21 cellular contexts compared by ENCODE assay signal in the genomic region with DNA sequence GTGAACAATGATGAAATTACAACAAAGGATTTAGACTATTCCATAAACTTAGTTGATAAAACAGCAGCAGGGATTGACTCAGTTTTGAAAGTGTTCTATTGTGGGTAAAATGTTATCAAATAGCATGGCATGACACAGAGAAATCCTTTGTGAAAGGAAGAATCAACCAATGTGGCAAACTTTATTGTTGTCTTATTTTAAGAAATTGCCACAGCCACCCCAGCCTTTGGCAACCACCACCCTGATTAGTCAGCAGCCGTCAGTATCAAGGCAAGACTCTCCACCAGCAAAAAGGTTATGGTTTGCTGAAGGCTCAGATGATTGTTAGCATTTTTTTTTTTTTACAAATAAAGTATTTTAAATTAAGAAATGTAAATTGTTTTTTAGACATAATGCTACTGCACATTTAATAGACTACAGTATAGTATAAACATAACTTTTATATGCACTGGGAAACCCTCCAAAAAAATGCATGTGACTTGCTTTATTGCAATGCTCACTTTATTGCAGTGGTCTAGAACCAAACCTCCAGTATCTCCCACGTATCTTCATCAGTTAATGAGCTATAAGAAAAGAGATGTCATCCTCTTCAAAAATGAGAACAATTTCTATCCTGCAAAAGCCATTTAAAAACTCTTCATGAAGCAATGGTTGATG.
A peak's percentile ranks its signal among the peaks of the same experiment; 100 is the strongest.
DNase-seq lines count a peak whose midpoint lies in the region; ATAC-seq and TF ChIP-seq lines count a peak whose summit lies in the region.
"Had no signal": no experiment of that assay in that cellular context is flagged by ENCODE, and none has a peak within 500 bp of the region (broad histone marks: within the 10 kb centered on the region; RNA-seq: fewer than 3 reads in every experiment).

No MANE protein-coding gene starts in this region.

- peak; percentile 29 for DNase-seq in A172 (ENCODE audit: low spot score)
- DNase-seq in M059J (ENCODE audit: low read depth), result peak; percentile 76
- peak; percentile 3 for DNase-seq in SIG-M5 (lab: John Stamatoyannopoulos, UW)
- peak; percentile 42 for DNase-seq in fibroblast of peridontal ligament (ENCODE audit: extremely low read depth)
- DNase-seq in left lobe of liver (ENCODE audit: low spot score), result no peak
- DNase-seq in upper lobe of right lung, result no peak
- DNase-seq in GM20000 (ENCODE audit: low spot score), result no peak
- DNase-seq: activated CD4-positive, alpha-beta T cell treated with anti-CD3 and anti-CD28 coated beads, Interleukin-2, amount 10 ng/mL, durations not matched to agents 7 days and 5 days; activated CD8-positive, alpha-beta memory T cell treated with anti-CD3 and anti-CD28 coated beads, Interleukin-2, amount 10 ng/mL, durations not matched to agents 7 days and 5 days; activated naive CD4-positive, alpha-beta T cell treated with anti-CD3 and anti-CD28 coated beads, Interleukin-2, amount 50 U/mL, for 16 hours; anterior cingulate cortex; EL; Kasumi-1; occipital lobe; stomach; T-helper 17 cell; transverse colon; WERI-Rb-1 had no signal

- no peaks in the 10 kb centered on the region for H3K27me3 ChIP-seq in upper lobe of right lung
- H3K27me3 ChIP-seq: BLaER1, gastroesophageal sphincter, stomach, transverse colon had no signal

- no peak overlapping the region for H3K27ac ChIP-seq in upper lobe of right lung
- H3K27ac ChIP-seq: BLaER1, gastroesophageal sphincter, stomach, WERI-Rb-1 had no signal

- H3K4me3 ChIP-seq in upper lobe of right lung, result no peak overlapping the region
- H3K4me3 ChIP-seq: BLaER1, gastroesophageal sphincter, stomach, transverse colon had no signal

- intact Hi-C loops in upper lobe of right lung (cut with DNase I), result no loop called here

- TF ChIP-seq CTCF in upper lobe of right lung (IDR thresholded peaks at IDR 0.05) (no peak), GM20000 (IDR thresholded peaks at IDR 0.05; ENCODE audit: extremely low read depth, missing control alignments) (no peak)

- no peaks in the 10 kb centered on the region for H3K36me3 ChIP-seq in upper lobe of right lung
- H3K36me3 ChIP-seq: BLaER1, gastroesophageal sphincter, stomach, transverse colon, WERI-Rb-1 had no signal

- H3K9me3 ChIP-seq in upper lobe of right lung, result no peaks in the 10 kb centered on the region
- H3K9me3 ChIP-seq: gastroesophageal sphincter, stomach, transverse colon had no signal

- peaks cover 11% of the 10 kb centered on the region for H3K4me1 ChIP-seq in upper lobe of right lung

- no peak for ATAC-seq in left lobe of liver
- no peak for ATAC-seq in upper lobe of right lung
- no peak for ATAC-seq in GM21528 (IDR thresholded peaks at IDR 0.05; ENCODE audit: low FRiP score, unreplicated experiment)
- ATAC-seq: activated CD8-positive, alpha-beta memory T cell treated with anti-CD3 and anti-CD28 coated beads, Interleukin-2, amount 10 ng/mL, durations not matched to agents 7 days and 5 days; gastroesophageal sphincter; T-helper 17 cell had no signal

Comparison
In these comparisons a context has a peak if more than half of its experiments do, and no peak if none do; other contexts are left out.
1. DNase-seq: peak in A172 (single experiment), M059J (single experiment), SIG-M5 (single experiment) and fibroblast of peridontal ligament (single experiment); none in left lobe of liver (single experiment), upper lobe of right lung (single experiment) and GM20000 (single experiment).